14 cellular contexts compared by ENCODE assay signal in the genomic region with DNA sequence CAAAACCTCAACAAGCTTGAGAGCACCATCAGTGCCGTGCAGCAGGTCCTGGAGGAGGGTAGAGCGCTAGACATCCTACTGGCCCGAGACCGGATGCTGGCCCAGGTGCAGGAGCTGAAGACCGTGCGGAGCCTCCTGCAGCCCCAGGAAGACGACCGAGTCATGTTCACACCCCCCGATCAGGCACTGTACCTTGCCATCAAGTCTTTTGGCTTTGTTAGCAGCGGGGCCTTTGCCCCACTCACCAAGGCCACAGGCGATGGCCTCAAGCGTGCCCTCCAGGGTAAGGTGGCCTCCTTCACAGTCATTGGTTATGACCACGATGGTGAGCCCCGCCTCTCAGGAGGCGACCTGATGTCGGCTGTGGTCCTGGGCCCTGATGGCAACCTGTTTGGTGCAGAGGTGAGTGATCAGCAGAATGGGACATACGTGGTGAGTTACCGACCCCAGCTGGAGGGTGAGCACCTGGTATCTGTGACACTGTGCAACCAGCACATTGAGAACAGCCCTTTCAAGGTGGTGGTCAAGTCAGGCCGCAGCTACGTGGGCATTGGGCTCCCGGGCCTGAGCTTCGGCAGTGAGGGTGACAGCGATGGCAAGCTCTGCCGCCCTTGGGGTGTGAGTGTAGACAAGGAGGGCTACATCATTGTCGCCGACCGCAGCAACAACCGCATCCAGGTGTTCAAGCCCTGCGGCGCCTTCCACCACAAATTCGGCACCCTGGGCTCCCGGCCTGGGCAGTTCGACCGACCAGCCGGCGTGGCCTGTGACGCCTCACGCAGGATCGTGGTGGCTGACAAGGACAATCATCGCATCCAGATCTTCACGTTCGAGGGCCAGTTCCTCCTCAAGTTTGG.
A peak's percentile ranks its signal among the peaks of the same experiment; 100 is the strongest.
DNase-seq lines count a peak whose midpoint lies in the region; ATAC-seq, FAIRE-seq and TF ChIP-seq lines count a peak whose summit lies in the region.
"Had no signal": no experiment of that assay in that cellular context is flagged by ENCODE, and none has a peak within 500 bp of the region (broad histone marks: within the 10 kb centered on the region; RNA-seq: fewer than 3 reads in every experiment).

No MANE protein-coding gene starts in this region.

- H3K27me3 ChIP-seq in HUES64 (ENCODE audit: insufficient read depth, low read length) (no peaks in the 10 kb centered on the region), H1 (replicated peaks in 1 of 4; ENCODE audit: control insufficient read depth in 3 of 4, extremely low read depth in 1 of 4, insufficient read depth in 3 of 4, low read length in 3 of 4) (no peaks in the 10 kb centered on the region), mesenchymal stem cell (ENCODE audit: control insufficient read depth in 1 of 2, insufficient read depth in 1 of 2, low read length in 2 of 2) (peaks cover 22 to 58% of the 10 kb centered on the region in 2 experiments)

- no peaks in the 10 kb centered on the region for H3K9me3 Mint-ChIP-seq in stimulated activated naive B cell treated with anti-CD40 and anti-IgM and Interleukin-4, amounts not matched to agents 10 μg/mL and 1 μg/mL and 100 μg/mL, for 72 hours
- H3K9me3 Mint-ChIP-seq: CD8-positive, alpha-beta memory T cell had no signal

- H3K36me3 ChIP-seq in HUES64 (ENCODE audit: insufficient read depth, low read length) (peaks cover 100% of the 10 kb centered on the region), H1 (ENCODE audit: control insufficient read depth in 2 of 4, insufficient read depth in 4 of 4, low read length in 3 of 4) (peaks cover 45 to 100% (median 77%) of the 10 kb centered on the region in 4 experiments), mesenchymal stem cell (ENCODE audit: control insufficient read depth in 1 of 2, insufficient read depth in 2 of 2, low read depth in 1 of 2, low read length in 2 of 2) (no peaks in the 10 kb centered on the region)

- H3K27ac ChIP-seq in HUES64 (ENCODE audit: low read depth, low read length) (peak overlapping the region; percentile 16; the same call in 1 of the 2 replicates), H1 (ENCODE audit: low read depth, low read length) (no peak overlapping the region), mesenchymal stem cell (ENCODE audit: low read length, poor library complexity, severe bottlenecking) (no peak overlapping the region)
- H3K27ac ChIP-seq: A549 had no signal

- H4K91ac ChIP-seq in H1 (replicated peaks; ENCODE audit: insufficient read length, low read length) = no peak overlapping the region
- no peak overlapping the region for H4K91ac ChIP-seq in mesenchymal stem cell (ENCODE audit: low read length)

- H2AK5ac ChIP-seq in H1 (ENCODE audit: low read depth, low read length) (no peak overlapping the region), mesenchymal stem cell (ENCODE audit: low read length, severe bottlenecking) (no peak overlapping the region)

- H3K79me1 ChIP-seq in H1 (ENCODE audit: low read depth, low read length) (peaks cover 24% of the 10 kb centered on the region), mesenchymal stem cell (replicated peaks; ENCODE audit: low read length, poor library complexity, severe bottlenecking) (no peaks in the 10 kb centered on the region)

- 96% methylated on average over 42 of the region's 42 CpGs for WGBS in HUES64
- 94% methylated on average over 42 of the region's 42 CpGs; no CpG with 5 or more reads in 1 of the 2 experiments for WGBS in H1 (ENCODE audit: extremely low coverage in 1 of 2, insufficient coverage in 1 of 2, insufficient read length in 1 of 2, insufficient replicate concordance in 2 of 2, low coverage in 1 of 2, low lambda C conversion rate in 2 of 2, missing lambda C conversion rate in 1 of 2), 2 experiments
- WGBS in mesenchymal stem cell = 96% methylated on average over 42 of the region's 42 CpGs

- H3K56ac ChIP-seq in H1 (replicated peaks; ENCODE audit: insufficient read length, low read depth, low read length) = no peak overlapping the region

- H4K20me1 ChIP-seq in H1 (replicated peaks in 1 of 2; ENCODE audit: control insufficient read depth in 1 of 2, insufficient read depth in 2 of 2, low read length in 2 of 2) = peaks cover 31 to 54% of the 10 kb centered on the region in 2 experiments

- H2BK20ac ChIP-seq in H1 (ENCODE audit: low read length) = no peak overlapping the region

- TF ChIP-seq RAD21 in H1 (IDR thresholded peaks at IDR 0.05 in 1 of 2, conservative IDR thresholded peaks at IDR 0.05 in 1 of 2; ENCODE audit: low read depth in 2 of 2, low read length in 2 of 2) = no peak

- H3K9me3 ChIP-seq in HUES64 (ENCODE audit: insufficient read depth, low read depth, low read length) (no peaks in the 10 kb centered on the region), H1 (ENCODE audit: insufficient read depth in 2 of 2, low read depth in 1 of 2, low read length in 1 of 2) (no peaks in the 10 kb centered on the region), mesenchymal stem cell (ENCODE audit: control insufficient read depth, low read length) (no peaks in the 10 kb centered on the region)
- H3K9me3 ChIP-seq: A549 had no signal

- H3K4me3 Mint-ChIP-seq in stimulated activated naive B cell treated with anti-CD40 and anti-IgM and Interleukin-4, amounts not matched to agents 10 μg/mL and 1 μg/mL and 100 μg/mL, for 72 hours = no peak overlapping the region
- H3K4me3 Mint-ChIP-seq: CD14-positive monocyte; CD8-positive, alpha-beta memory T cell had no signal

- H3K14ac ChIP-seq in H1 (ENCODE audit: insufficient read length) = no peak overlapping the region
- no peak overlapping the region for H3K14ac ChIP-seq in mesenchymal stem cell (ENCODE audit: low read length in 2 of 2)

- H2BK120ac ChIP-seq in H1 (replicated peaks; ENCODE audit: low read depth, low read length) (no peak overlapping the region), mesenchymal stem cell (ENCODE audit: low read depth, low read length) (no peak overlapping the region)

- TF ChIP-seq EP300 in H1 (IDR thresholded peaks at IDR 0.05; ENCODE audit: borderline replicate concordance in 1 of 2, low read depth in 2 of 2, low read length in 2 of 2) = no peak

- H3K4ac ChIP-seq in H1 (replicated peaks; ENCODE audit: insufficient read length, low read depth, low read length) (no peak overlapping the region), mesenchymal stem cell (ENCODE audit: low read depth in 1 of 2, low read length in 2 of 2) (no peak overlapping the region)

- no peaks in the 10 kb centered on the region for H3K36me3 Mint-ChIP-seq in stimulated activated naive B cell treated with anti-CD40 and anti-IgM and Interleukin-4, amounts not matched to agents 10 μg/mL and 1 μg/mL and 100 μg/mL, for 72 hours
- H3K36me3 Mint-ChIP-seq: CD8-positive, alpha-beta memory T cell had no signal

- H2AFZ ChIP-seq in H1 (ENCODE audit: low read length) = no peak overlapping the region
- no peak overlapping the region for H2AFZ ChIP-seq in mesenchymal stem cell (ENCODE audit: low read depth, low read length)

- H3K4me1 ChIP-seq in HUES64 (ENCODE audit: insufficient read depth, low read length) (peaks cover 22% of the 10 kb centered on the region), H1 (replicated peaks in 1 of 4; ENCODE audit: control insufficient read depth in 3 of 4, insufficient read depth in 4 of 4, low read length in 3 of 4) (peaks cover 3 to 15% (median 6%) of the 10 kb centered on the region in 4 experiments), mesenchymal stem cell (ENCODE audit: control insufficient read depth, insufficient read depth, low read depth, low read length) (no peaks in the 10 kb centered on the region)
- H3K4me1 ChIP-seq: A549 had no signal

- TF ChIP-seq POLR2A in H1 (IDR thresholded peaks at IDR 0.05; ENCODE audit: control extremely low read depth in 1 of 2, low read depth in 2 of 2, low read length in 2 of 2) = peak in 1 of 2 experiments; percentile 65; a peak in 1 of 3 replicates

- H3K23ac ChIP-seq in H1 (ENCODE audit: insufficient read length) = no peak overlapping the region
- H3K23ac ChIP-seq in mesenchymal stem cell (ENCODE audit: low read length in 2 of 2) = no peak overlapping the region

- no peak overlapping the region for H2BK15ac ChIP-seq in H1 (ENCODE audit: low read length)
- H2BK15ac ChIP-seq in mesenchymal stem cell (ENCODE audit: low read depth, poor library complexity, severe bottlenecking) = peak overlapping the region; percentile 1

- H3K23me2 ChIP-seq in H1 (ENCODE audit: low read depth, low read length) = no peaks in the 10 kb centered on the region

- peaks cover 7 to 99% of the 10 kb centered on the region in 2 experiments; a peak in 3 of 4 replicates for H3K79me2 ChIP-seq in H1 (ENCODE audit: control insufficient read depth in 1 of 2, insufficient read depth in 2 of 2, low read length in 2 of 2)

- CTCF ChIA-PET in H1 (lab: Charles Lee; ENCODE audit: partially characterized antibody) = interaction anchor here (0.9 to 1.0 kb wide), 2 partner anchors 11 to 13 kb away, joined by 3 read pairs; no protein-coding TSS in a partner anchor

- H3K4me2 ChIP-seq in H1 (ENCODE audit: insufficient read depth in 1 of 2, low read depth in 2 of 2, low read length in 2 of 2) (no peak overlapping the region), mesenchymal stem cell (ENCODE audit: low read length, poor library complexity, severe bottlenecking) (no peak overlapping the region)
- H3K4me2 ChIP-seq: A549 had no signal

- POLR2A ChIA-PET in H1 (lab: Charles Lee; ENCODE audit: partially characterized antibody) = interaction anchor here (0.6 to 3.2 kb wide), 7 partner anchors 9 to 110 kb away, joined by 3 to 11 read pairs (median 8); no protein-coding TSS in a partner anchor

- H3K9ac ChIP-seq in HUES64 (ENCODE audit: low read depth, low read length) (no peak overlapping the region), H1 (replicated peaks in 1 of 4; ENCODE audit: extremely low read depth in 1 of 4, low read depth in 3 of 4, low read length in 3 of 4) (no peak overlapping the region; a peak in 1 of 7 replicates), mesenchymal stem cell (ENCODE audit: low read length) (no peak overlapping the region)

- no peak overlapping the region for H3K27ac Mint-ChIP-seq in stimulated activated naive B cell treated with anti-CD40 and anti-IgM and Interleukin-4, amounts not matched to agents 10 μg/mL and 1 μg/mL and 100 μg/mL, for 72 hours
- H3K27ac Mint-ChIP-seq: CD14-positive monocyte; CD8-positive, alpha-beta memory T cell had no signal

- no peak for ATAC-seq in HG02852 (IDR thresholded peaks at IDR 0.05; ENCODE audit: unreplicated experiment)
- no peak for ATAC-seq in stimulated activated naive B cell treated with anti-CD40 and anti-IgM and Interleukin-4, amounts not matched to agents 10 μg/mL and 1 μg/mL and 100 μg/mL, for 72 hours (replicated peaks)
- ATAC-seq: A549 had no signal

- H3K18ac ChIP-seq in H1 (ENCODE audit: extremely low read depth, low read length) (no peak overlapping the region), mesenchymal stem cell (ENCODE audit: low read depth in 1 of 2, low read length in 2 of 2) (no peak overlapping the region)

- H2BK5ac ChIP-seq in H1 (ENCODE audit: low read depth, low read length) = 0 out of 2 replicates have a peak overlapping the region, but pooled peaks have one; percentile 41
- no peak overlapping the region for H2BK5ac ChIP-seq in mesenchymal stem cell (ENCODE audit: low read depth, low read length, poor library complexity, severe bottlenecking)

- TF ChIP-seq CTCF in H1 (IDR thresholded peaks at IDR 0.05; ENCODE audit: control extremely low read depth in 1 of 3, insufficient read depth in 1 of 3, low read depth in 1 of 3, low read length in 3 of 3) = no peak

- no peak overlapping the region for H4K5ac ChIP-seq in H1 (ENCODE audit: insufficient read length, low read depth, low read length)

- no peaks in the 10 kb centered on the region for H3K27me3 Mint-ChIP-seq in stimulated activated naive B cell treated with anti-CD40 and anti-IgM and Interleukin-4, amounts not matched to agents 10 μg/mL and 1 μg/mL and 100 μg/mL, for 72 hours

- H2BK12ac ChIP-seq in H1 (ENCODE audit: low read depth, low read length) (no peak overlapping the region), mesenchymal stem cell (ENCODE audit: low read length in 2 of 2) (no peak overlapping the region)

- H4K8ac ChIP-seq in H1 (ENCODE audit: extremely low read depth, insufficient read depth, low read length) = no peak overlapping the region; the same call in 1 of the 2 replicates
- no peak overlapping the region for H4K8ac ChIP-seq in mesenchymal stem cell (ENCODE audit: low read length)

- DNase-seq in H1 (ENCODE audit: low read depth in 1 of 2, low spot score in 2 of 2) (no peak), mesenchymal stem cell (no peak), SHP77 (lab: John Stamatoyannopoulos, UW) (no peak), occipital lobe (lab: John Stamatoyannopoulos, UW) (no peak)
- no peak for DNase-seq in stimulated activated naive B cell treated with anti-CD40 and anti-IgM and Interleukin-4, amounts not matched to agents 10 μg/mL and 1 μg/mL and 100 μg/mL, for 72 hours
- DNase-seq: CD8-positive, alpha-beta memory T cell; DMS53; H7; KBM-7 had no signal

- peaks cover 1 to 15% of the 10 kb centered on the region in 2 donors for H3K4me1 Mint-ChIP-seq in stimulated activated naive B cell treated with anti-CD40 and anti-IgM and Interleukin-4, amounts not matched to agents 10 μg/mL and 1 μg/mL and 100 μg/mL, for 72 hours
- H3K4me1 Mint-ChIP-seq: CD8-positive, alpha-beta memory T cell had no signal

- FAIRE-seq in H1 (lab: Jason Lieb, UNC) = no peak
- FAIRE-seq: A549, GM18507 had no signal

- no peak overlapping the region for H3K4me3 ChIP-seq in HUES64 (ENCODE audit: low read length)
- H3K4me3 ChIP-seq in H1 (ENCODE audit: extremely low read depth in 1 of 4, insufficient read depth in 2 of 4, low read depth in 3 of 4, low read length in 4 of 4) = no peak overlapping the region
- no peak overlapping the region for H3K4me3 ChIP-seq in mesenchymal stem cell (ENCODE audit: insufficient read depth in 1 of 2, low read depth in 1 of 2, low read length in 2 of 2)
- H3K4me3 ChIP-seq: A549 had no signal
